In genomic region chr1:172909606-172910326, GRCh38 we compare ENCODE assay signal across 14 cellular contexts.
DNase-seq lines count a peak whose midpoint lies in the region; ATAC-seq and TF ChIP-seq lines count a peak whose summit lies in the region.
"Had no signal": no experiment of that assay in that cellular context is flagged by ENCODE, and none has a peak within 500 bp of the region (broad histone marks: within the 10 kb centered on the region; RNA-seq: fewer than 3 reads in every experiment).

No MANE protein-coding gene starts in this region.

- H3K27me3 ChIP-seq in AG04450 (ENCODE audit: control insufficient read depth, insufficient read depth, low read length) = no peaks in the 10 kb centered on the region
- H3K27me3 ChIP-seq: BLaER1, upper lobe of right lung had no signal

- H3K27ac Mint-ChIP-seq in activated T-cell treated with anti-CD3 and anti-CD28 coated beads, Interleukin-2, amount 50 U/mL, for 24 hours = no peak overlapping the region
- H3K27ac Mint-ChIP-seq: activated naive CD8-positive, alpha-beta T cell treated with anti-CD3 and anti-CD28 coated beads, Interleukin-2, amount 10 ng/mL, durations not matched to agents 7 days and 5 days; nephron progenitor cell had no signal

- peak; percentile 99 for DNase-seq in AG04450 (ENCODE audit: low read depth, low spot score)
- peak; percentile 97 for DNase-seq in HT1080 (ENCODE audit: low read depth)
- DNase-seq in astrocyte of the spinal cord (ENCODE audit: low read depth, low spot score) = peak; percentile 91
- peak; percentile 56 for DNase-seq in islet precursor cell
- DNase-seq in T-helper 2 cell = no peak
- DNase-seq in activated T-cell treated with anti-CD3 and anti-CD28 coated beads, Interleukin-2, amount 50 U/mL, for 24 hours = no peak
- DNase-seq: activated naive CD8-positive, alpha-beta T cell treated with anti-CD3 and anti-CD28 coated beads, Interleukin-2, amount 10 ng/mL, durations not matched to agents 7 days and 5 days; effector memory CD4-positive, alpha-beta T cell; NCI-H2081; nephron progenitor cell; upper lobe of right lung had no signal

- H3K36me3 Mint-ChIP-seq in activated T-cell treated with anti-CD3 and anti-CD28 coated beads, Interleukin-2, amount 50 U/mL, for 24 hours (ENCODE audit: low read depth) = no peaks in the 10 kb centered on the region

- POLR2A ChIA-PET in AG04450 (lab: Yijun Ruan, JAX) = interaction anchor here (0.6 to 2.2 kb wide), 13 partner anchors 8 to 294 kb away, joined by 3 to 13 read pairs (median 6); no protein-coding TSS in a partner anchor

- no peak overlapping the region for H3K4me3 Mint-ChIP-seq in activated T-cell treated with anti-CD3 and anti-CD28 coated beads, Interleukin-2, amount 50 U/mL, for 24 hours
- H3K4me3 Mint-ChIP-seq: activated naive CD8-positive, alpha-beta T cell treated with anti-CD3 and anti-CD28 coated beads, Interleukin-2, amount 10 ng/mL, durations not matched to agents 7 days and 5 days; nephron progenitor cell had no signal

- H3K9me3 ChIP-seq in AG04450 (ENCODE audit: control insufficient read depth, insufficient read depth, low read length) = peaks cover 10% of the 10 kb centered on the region

- peaks cover 22% of the 10 kb centered on the region for H3K4me1 Mint-ChIP-seq in activated T-cell treated with anti-CD3 and anti-CD28 coated beads, Interleukin-2, amount 50 U/mL, for 24 hours (ENCODE audit: low read depth)
- H3K4me1 Mint-ChIP-seq: nephron progenitor cell had no signal

- no peak for TF ChIP-seq CTCF in AG04450 (IDR thresholded peaks at IDR 0.05; ENCODE audit: low read depth, low read length)
- no peak for TF ChIP-seq CTCF in astrocyte of the spinal cord (IDR thresholded peaks at IDR 0.05; ENCODE audit: low read depth, low read length)

- peaks cover 24% of the 10 kb centered on the region for H3K9me3 Mint-ChIP-seq in activated T-cell treated with anti-CD3 and anti-CD28 coated beads, Interleukin-2, amount 50 U/mL, for 24 hours

- no peaks in the 10 kb centered on the region for H3K27me3 Mint-ChIP-seq in activated T-cell treated with anti-CD3 and anti-CD28 coated beads, Interleukin-2, amount 50 U/mL, for 24 hours
- H3K27me3 Mint-ChIP-seq: activated naive CD8-positive, alpha-beta T cell treated with anti-CD3 and anti-CD28 coated beads, Interleukin-2, amount 10 ng/mL, durations not matched to agents 7 days and 5 days had no signal

- CTCF ChIA-PET in AG04450 (lab: Charles Lee) = interaction anchor here (1.1 to 2.6 kb wide), 4 partner anchors 23 to 293 kb away, joined by 3 to 10 read pairs (median 6); no protein-coding TSS in a partner anchor

- in situ Hi-C loops in astrocyte of the spinal cord (cut with HindIII; ENCODE audit: low sequenced_read_pairs) = no loop called here

- no peak for ATAC-seq in GM19395 (IDR thresholded peaks at IDR 0.05; ENCODE audit: unreplicated experiment)
- no peak for ATAC-seq in GM19455 (IDR thresholded peaks at IDR 0.05; ENCODE audit: unreplicated experiment)
- ATAC-seq: upper lobe of right lung had no signal

- peak overlapping the region; percentile 97 for H3K27ac ChIP-seq in AG04450 (ENCODE audit: low read depth, low read length)
- H3K27ac ChIP-seq: BLaER1, upper lobe of right lung had no signal

- H3K4me3 ChIP-seq in AG04450 (ENCODE audit: low read depth, low read length) = peak overlapping the region; percentile 35
- H3K4me3 ChIP-seq in astrocyte of the spinal cord (ENCODE audit: low read depth, low read length) = no peak overlapping the region
- H3K4me3 ChIP-seq: BLaER1, upper lobe of right lung had no signal

Comparison
In these comparisons a context has a peak if more than half of its experiments do, and no peak if none do; other contexts are left out.
1. DNase-seq: peak in AG04450 (single experiment), HT1080 (single experiment), astrocyte of the spinal cord (single experiment) and islet precursor cell (single experiment); none in T-helper 2 cell (0 of 5) and activated T-cell treated with anti-CD3 and anti-CD28 coated beads, Interleukin-2, amount 50 U/mL, for 24 hours (single experiment).